18 cellular contexts compared by ENCODE assay signal in genomic region chr5:133913413-133914155, GRCh38. TPM values are rescaled to one million over a fixed set of nuclear protein-coding genes. Genes with fewer than 3 reads are reported as not detected.
A peak's percentile ranks its signal among the peaks of the same experiment; 100 is the strongest.
DNase-seq lines count a peak whose midpoint lies in the region; ATAC-seq, FAIRE-seq and TF ChIP-seq lines count a peak whose summit lies in the region.
"Had no signal": no experiment of that assay in that cellular context is flagged by ENCODE, and none has a peak within 500 bp of the region (broad histone marks: within the 10 kb centered on the region; RNA-seq: fewer than 3 reads in every experiment).

No MANE protein-coding gene starts in this region.

- CTCF ChIA-PET in K562 (lab: Yijun Ruan, JAX; ENCODE audit: low intra/inter-chr PET ratio) (interaction anchor here (0.5 kb wide), 1 partner anchor 10 kb away, joined by 3 read pairs; no protein-coding TSS in a partner anchor), HepG2 (lab: Yijun Ruan, JAX; ENCODE audit: low intra/inter-chr PET ratio, low total read pairs) (no interaction called here)

- TF ChIP-seq RAD21 in K562 (CRISPR knock-in tag; conservative IDR thresholded peaks at IDR 0.05 in 1 of 2, IDR thresholded peaks at IDR 0.05 in 1 of 2) (no peak), HepG2 (CRISPR knock-in tag; IDR thresholded peaks at IDR 0.05) (no peak)

- WGBS in K562 (ENCODE audit: insufficient coverage, low coverage, missing lambda C conversion rate), result 31% methylated on average over 8 of the region's 8 CpGs
- 27% methylated on average over 8 of the region's 8 CpGs for WGBS in HepG2 (ENCODE audit: low lambda C conversion rate)
- 20 to 30% methylated on average over 8 of the region's 8 CpGs for WGBS in pancreas, 2 donors

- DNase-seq in K562 (ENCODE audit: extremely low read depth in 1 of 4, low spot score in 3 of 4) (no peak), HepG2 (ENCODE audit: low spot score) (no peak), pancreas (peak in 1 of 6 donors; percentile 21), activated gamma-delta T cell treated with Interleukin-2 at 50 U/mL for 16 hours (no peak), NOMO-1 (lab: John Stamatoyannopoulos, UW; ENCODE audit: unreplicated experiment in 2 of 2) (no peak)
- DNase-seq: ACHN; Caco-2; CD4-positive, alpha-beta T cell; HCEC 1CT had no signal

- H3K4me1 ChIP-seq in K562 (replicated peaks in 1 of 2; ENCODE audit: control insufficient read depth in 2 of 2, insufficient read depth in 2 of 2, low read length in 2 of 2) (peaks cover 0 to 3% of the 10 kb centered on the region in 2 experiments; a peak in 2 of 5 replicates), HepG2 (ENCODE audit: insufficient read depth, low read length) (peaks cover 11% of the 10 kb centered on the region), pancreas (peaks cover 8 to 18% (median 12%) of the 10 kb centered on the region in 3 donors)

- POLR2A ChIA-PET in K562 (lab: Yijun Ruan, JAX) (interaction anchor here (0.5 to 1.3 kb wide), 3 partner anchors 9 to 27 kb away, joined by 3 to 4 read pairs (median 4); no protein-coding TSS in a partner anchor), HepG2 (lab: Yijun Ruan, JAX) (no interaction called here)

- no peak overlapping the region for H2AFZ ChIP-seq in K562 (ENCODE audit: low read depth, low read length)
- no peak overlapping the region for H2AFZ ChIP-seq in HepG2 (ENCODE audit: low read length)

- no peak for TF ChIP-seq CTCF in K562 (IDR thresholded peaks at IDR 0.05 in 2 of 3, conservative IDR thresholded peaks at IDR 0.05 in 1 of 3; ENCODE audit: insufficient read depth in 2 of 3, low read depth in 1 of 3, low read length in 3 of 3)
- TF ChIP-seq CTCF in HepG2 (CRISPR knock-in tag; IDR thresholded peaks at IDR 0.05), result no peak
- no peak for TF ChIP-seq CTCF in pancreas (IDR thresholded peaks at IDR 0.05)

- BruUV-seq in K562 (replicated peaks; lab: Mats Ljungman, UMichigan) (no TSS peak), HepG2 (replicated peaks; lab: Mats Ljungman, UMichigan) (no TSS peak)

- H3K4me3 ChIP-seq in K562, result no peak overlapping the region
- no peak overlapping the region for H3K4me3 ChIP-seq in HepG2 (replicated peaks in 1 of 3; ENCODE audit: insufficient read depth in 1 of 3, low read depth in 2 of 3, low read length in 3 of 3)
- H3K4me3 ChIP-seq in pancreas, result no peak overlapping the region
- H3K4me3 ChIP-seq: GM23338 had no signal

- H4K20me1 ChIP-seq in K562 (replicated peaks; ENCODE audit: control insufficient read depth, insufficient read depth, low read length), result no peaks in the 10 kb centered on the region
- H4K20me1 ChIP-seq in HepG2 (ENCODE audit: insufficient read depth, low read length), result no peaks in the 10 kb centered on the region

- H3K27me3 ChIP-seq in K562 (ENCODE audit: control insufficient read depth in 2 of 2, insufficient read depth in 2 of 2, low read length in 2 of 2) (no peaks in the 10 kb centered on the region), HepG2 (ENCODE audit: control insufficient read depth in 1 of 2, insufficient read depth in 2 of 2, low read length in 2 of 2) (peaks cover 0 to 26% of the 10 kb centered on the region in 2 experiments; a peak in 2 of 5 replicates), pancreas (no peaks in the 10 kb centered on the region)

- ATAC-seq in K562, result no peak
- no peak for ATAC-seq in HepG2
- peak; percentile 56 to 84 (median 78) for ATAC-seq in pancreas
- no peak for ATAC-seq in GM19023 (IDR thresholded peaks at IDR 0.05; ENCODE audit: unreplicated experiment)
- ATAC-seq in GM21515 (IDR thresholded peaks at IDR 0.05; ENCODE audit: unreplicated experiment), result no peak
- ATAC-seq: GM23338 had no signal

- TF ChIP-seq EP300 in K562 (IDR thresholded peaks at IDR 0.05; ENCODE audit: low read length), result no peak
- no peak for TF ChIP-seq EP300 in HepG2 (IDR thresholded peaks at IDR 0.05; ENCODE audit: low read depth in 2 of 2, low read length in 2 of 2)
- no peak for TF ChIP-seq EP300 in HepG2 (CRISPR knock-in tag; IDR thresholded peaks at IDR 0.05; ENCODE audit: borderline replicate concordance)

- no peaks in the 10 kb centered on the region for H3K9me1 ChIP-seq in K562 (ENCODE audit: control insufficient read depth, insufficient read depth, low read length)

- H3K9ac ChIP-seq in K562 (ENCODE audit: insufficient read depth in 1 of 2, low read depth in 2 of 2, low read length in 2 of 2) (no peak overlapping the region), HepG2 (ENCODE audit: insufficient read depth, low read depth, low read length) (no peak overlapping the region)

- in situ Hi-C loops in K562 (cut with MboI), result no loop called here
- in situ Hi-C loops in HepG2 (cut with HindIII; ENCODE audit: extremely low pct_ligation_motif_present, low pct_unique_long_range_greater_than_20kb), result no loop called here

- no peak for FAIRE-seq in K562 (lab: Jason Lieb, UNC)
- no peak for FAIRE-seq in HepG2 (lab: Jason Lieb, UNC)
- no peak for FAIRE-seq in pancreas (lab: Jason Lieb, UNC)
- FAIRE-seq: A204.1, D721Med, G401.6, GM12891, H54 had no signal

- no peak overlapping the region for H3K27ac ChIP-seq in K562 (ENCODE audit: extremely low read depth, low read depth, low read length)
- no peak overlapping the region for H3K27ac ChIP-seq in HepG2 (ENCODE audit: extremely low read length, insufficient read depth, low read length)
- peak overlapping the region; percentile 19 to 34 (median 26) for H3K27ac ChIP-seq in pancreas
- H3K27ac ChIP-seq: C4-2B had no signal

- H3K79me2 ChIP-seq in K562 (ENCODE audit: control insufficient read depth, insufficient read depth, low read length) (no peaks in the 10 kb centered on the region), HepG2 (ENCODE audit: insufficient read depth, low read length) (no peaks in the 10 kb centered on the region)

- H3K4me2 ChIP-seq in K562 (ENCODE audit: insufficient read depth, low read length), result no peak overlapping the region
- no peak overlapping the region for H3K4me2 ChIP-seq in HepG2 (ENCODE audit: low read depth, low read length)
- H3K4me2 ChIP-seq: GM23338 had no signal

- intact Hi-C loops in K562 (cut with micrococcal nuclease), result no loop called here
- intact Hi-C loops in HepG2 (cut with micrococcal nuclease; ENCODE audit: unreplicated experiment), result no loop called here
- intact Hi-C loops in pancreas (cut with DNase I), result no loop called here

- H3K9me3 ChIP-seq in K562 (replicated peaks; ENCODE audit: control insufficient read depth, insufficient read depth, low read depth, low read length) (no peaks in the 10 kb centered on the region), HepG2 (ENCODE audit: low read length) (no peaks in the 10 kb centered on the region), pancreas (no peaks in the 10 kb centered on the region)
- H3K9me3 ChIP-seq: Caco-2 had no signal

- TF ChIP-seq POLR2A in K562 (conservative IDR thresholded peaks at IDR 0.05) (no peak), HepG2 (IDR thresholded peaks at IDR 0.05; ENCODE audit: insufficient read depth in 1 of 2, low read depth in 2 of 2, low read length in 2 of 2) (no peak)

- H3K36me3 ChIP-seq in K562 (ENCODE audit: control insufficient read depth, insufficient read depth, low read length), result no peaks in the 10 kb centered on the region
- no peaks in the 10 kb centered on the region for H3K36me3 ChIP-seq in HepG2 (replicated peaks in 1 of 2; ENCODE audit: control insufficient read depth in 1 of 2, insufficient read depth in 2 of 2, low read length in 2 of 2)
- no peaks in the 10 kb centered on the region for H3K36me3 ChIP-seq in pancreas

RNA-seq across cellular contexts. Expression of gene C5orf15, which starts 54.8 kb away (rescaled TPM):
- 43.2 and 55.8 TPM in 2 replicates for total RNA-seq in K562 (2011; cell fraction: chromatin; rRNA removed; ENCODE audit: low replicate concordance)
- 42.0 and 45.9 TPM in 2 replicates for total RNA-seq in K562 (2011; cell fraction: nucleolus; rRNA removed)
- 49.2 and 65.0 TPM in 2 replicates for total RNA-seq in K562 (2011; cell fraction: nucleoplasm; rRNA removed)
- total RNA-seq in K562 (2014; rRNA removed), result 23.3 and 28.2 TPM in 2 replicates
- 44.0 and 45.6 TPM in 2 replicates for total RNA-seq in K562 (2014; rRNA removed; fragmentation: Illumina TruSeq; extraction: Trizol)
- 35.5 and 36.3 TPM in 2 replicates for total RNA-seq in K562 (2015; rRNA removed; fragmentation: Illumina TruSeq; extraction: Trizol)
- 22.7 and 24.0 TPM in 2 replicates for total RNA-seq in K562 (2021)
- polyA plus RNA-seq in K562 (2011; rRNA removed), result 50.7 and 52.0 TPM in 2 replicates
- 25.2 and 36.2 TPM in 2 replicates for polyA plus RNA-seq in K562 (2011; cell fraction: cytosol; rRNA removed)
- polyA plus RNA-seq in K562 (2011; cell fraction: nucleus; rRNA removed), result 20.3 and 25.9 TPM in 2 replicates
- polyA plus RNA-seq in K562 (2012), result 23.1 and 36.4 TPM in 2 replicates
- polyA plus RNA-seq in K562 (2014; fragmentation: Illumina TruSeq; extraction: Trizol), result 46.4 and 49.8 TPM in 2 replicates
- 10 to 100 TPM; 30.0 to 32.5 TPM for polyA plus RNA-seq in K562 (2014; fragmentation: Nextera tagmentation; extraction: Ambion mirVana)
- polyA plus RNA-seq in K562 (2014; rRNA removed), result 35.7 and 40.2 TPM in 2 replicates
- 44.5 and 49.8 TPM in 2 replicates for polyA minus RNA-seq in K562 (2011; rRNA and poly(A)+ RNA removed)
- polyA minus RNA-seq in K562 (2011; cell fraction: cytosol; rRNA and poly(A)+ RNA removed), result 23.3 and 43.8 TPM in 2 replicates
- polyA minus RNA-seq in K562 (2011; cell fraction: nucleus; rRNA and poly(A)+ RNA removed), result 9.3 and 15.6 TPM in 2 replicates
- 35.7 and 58.5 TPM in 2 replicates for total RNA-seq in HepG2 (2016; rRNA removed; fragmentation: Illumina TruSeq; extraction: Trizol)
- total RNA-seq in HepG2 (2016; cell fraction: cytosol; rRNA removed; fragmentation: Illumina TruSeq; extraction: Trizol; ENCODE audit: low read depth), result 5.8 and 7.0 TPM in 2 replicates
- 32.4 and 58.3 TPM in 2 replicates for total RNA-seq in HepG2 (2016; cell fraction: insoluble cytoplasmic fraction; rRNA removed; fragmentation: Illumina TruSeq; extraction: Trizol)
- total RNA-seq in HepG2 (2016; cell fraction: membrane; rRNA removed; fragmentation: Illumina TruSeq; extraction: Trizol), result 14.0 and 15.0 TPM in 2 replicates
- 50.5 and 53.2 TPM in 2 replicates for total RNA-seq in HepG2 (2016; cell fraction: nucleus; rRNA removed; fragmentation: Illumina TruSeq; extraction: Trizol)
- polyA plus RNA-seq in HepG2 (2011; rRNA removed), result 82.7 and 84.1 TPM in 2 replicates
- polyA plus RNA-seq in HepG2 (2011; cell fraction: cytosol; rRNA removed), result 55.7 and 70.1 TPM in 2 replicates
- 26.9 and 28.5 TPM in 2 replicates for polyA plus RNA-seq in HepG2 (2011; cell fraction: nucleus; rRNA removed)
- 50.8 and 57.3 TPM in 2 replicates for polyA plus RNA-seq in HepG2 (2012)
- polyA plus RNA-seq in HepG2 (2016; cell fraction: cytosol; fragmentation: Illumina TruSeq; extraction: Trizol; ENCODE audit: low read depth), result 4.5 and 5.3 TPM in 2 replicates
- polyA plus RNA-seq in HepG2 (2016; cell fraction: insoluble cytoplasmic fraction; fragmentation: Illumina TruSeq; extraction: Trizol; ENCODE audit: low read depth), result 54.9 and 56.5 TPM in 2 replicates
- polyA plus RNA-seq in HepG2 (2016; cell fraction: membrane; fragmentation: Illumina TruSeq; extraction: Trizol; ENCODE audit: low read depth), result 13.6 and 14.8 TPM in 2 replicates
- polyA plus RNA-seq in HepG2 (2016; cell fraction: nucleus; fragmentation: Illumina TruSeq; extraction: Trizol; ENCODE audit: insufficient read depth, low read depth), result 125 and 131 TPM in 2 replicates
- 27.4 and 37.7 TPM in 2 replicates for polyA minus RNA-seq in HepG2 (2011; rRNA and poly(A)+ RNA removed; ENCODE audit: low replicate concordance)
- 57.0 and 75.9 TPM in 2 replicates for polyA minus RNA-seq in HepG2 (2011; cell fraction: cytosol; rRNA and poly(A)+ RNA removed)
- polyA minus RNA-seq in HepG2 (2011; cell fraction: nucleus; rRNA and poly(A)+ RNA removed), result 20.3 and 34.9 TPM in 2 replicates
- 10 to 100 TPM in 3 of 6 donors, 1 to 10 TPM in 3; 6.4 to 25.4 (median 10.7) TPM for total RNA-seq in pancreas
- polyA plus RNA-seq in pancreas, result 10 to 100 TPM in 1 of 2 donors, 1 to 10 TPM in 1; 7.9 to 35.4 TPM

Comparison
In these comparisons a context has a peak if more than half of its experiments do, and no peak if none do; other contexts are left out.
1. ATAC-seq: peak in pancreas (4 of 4); none in K562 (single experiment), HepG2 (single experiment), GM19023 (single experiment) and GM21515 (single experiment).
2. H3K27ac ChIP-seq: peak in pancreas (4 of 4); none in K562 (single experiment) and HepG2 (single experiment).
3. Of the 241 proteins assayed by ChIP-seq in both HepG2 and K562: peak only in HepG2: none; only in K562: ESRRA; in both: none; in neither: 240.